Comparison of ENCODE assay signal across 8 cellular contexts in the genomic region with DNA sequence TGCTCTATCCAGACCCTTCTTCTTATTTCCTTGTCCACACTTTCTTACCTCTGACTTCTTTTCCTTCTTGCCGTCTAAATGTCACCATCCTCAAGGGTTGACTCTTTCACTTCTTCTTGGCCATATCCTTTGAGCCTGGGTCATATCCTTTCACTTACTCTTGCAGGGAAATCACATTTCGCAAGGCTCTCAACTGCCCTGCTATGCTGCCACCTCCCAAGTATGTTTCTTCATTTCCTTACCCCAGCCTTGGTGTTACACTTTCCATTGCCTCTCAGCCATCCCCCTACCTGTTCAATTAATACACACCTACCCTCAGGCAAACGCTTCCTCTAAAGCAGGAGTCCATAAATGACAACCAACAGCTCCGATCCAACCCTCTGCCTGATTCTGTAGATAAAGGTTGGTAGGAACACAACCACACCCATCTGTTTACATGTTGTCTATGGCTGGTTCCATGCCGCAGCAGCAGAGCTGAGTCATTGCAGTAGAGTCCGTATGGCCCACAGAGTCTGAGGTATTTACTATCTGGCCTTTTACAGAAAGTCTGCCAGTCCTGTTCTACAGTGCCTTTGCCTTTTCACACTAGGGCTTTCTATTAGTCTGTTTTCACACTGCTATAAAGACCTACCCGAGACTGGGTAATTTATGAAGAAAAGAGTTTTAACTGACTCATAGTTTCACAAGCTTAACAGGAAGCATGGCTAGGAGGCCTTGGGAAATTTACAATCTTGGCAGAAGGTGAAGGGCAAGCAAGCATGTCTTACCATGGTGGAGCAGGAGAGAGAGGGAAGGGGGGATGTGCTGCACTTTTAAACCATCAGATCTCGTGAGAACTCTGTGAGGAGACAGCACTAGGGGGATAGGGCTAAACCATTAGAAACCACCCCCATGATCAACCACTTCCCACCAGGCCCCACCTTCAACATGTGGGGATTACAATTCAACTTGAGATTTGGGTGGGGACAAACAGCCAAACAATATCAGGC.
DNase-seq lines count a peak whose midpoint lies in the region; ATAC-seq and TF ChIP-seq lines count a peak whose summit lies in the region.

No MANE protein-coding gene starts in this region.

- H3K27me3 ChIP-seq in neutrophil (no peaks in the 10 kb centered on the region), MM.1S (replicated peaks; ENCODE audit: insufficient read depth, low read length) (no peaks in the 10 kb centered on the region)

- peaks cover 23 to 32% of the 10 kb centered on the region in 2 experiments for H3K4me1 ChIP-seq in neutrophil (ENCODE audit: control insufficient read depth in 1 of 2, insufficient read depth in 1 of 2, low read depth in 1 of 2, low read length in 1 of 2)
- peaks cover 6% of the 10 kb centered on the region for H3K4me1 ChIP-seq in MM.1S (ENCODE audit: low read length)

- peak overlapping the region; percentile 75 for H3K27ac ChIP-seq in neutrophil
- H3K27ac ChIP-seq in MM.1S (ENCODE audit: low read length), result no peak overlapping the region

- no peaks in the 10 kb centered on the region for H3K9me3 Mint-ChIP-seq in activated T-cell treated with anti-CD3 and anti-CD28 coated beads, Interleukin-2, amount 50 U/mL, for 4 hours
- no peaks in the 10 kb centered on the region for H3K9me3 Mint-ChIP-seq in T-helper 2 cell treated with Interferon-gamma antibody and Interleukin-4, amounts not matched to agents 5 μg/mL and 100 μg/mL, for 36 hours

- no peak for TF ChIP-seq CTCF in neutrophil (IDR thresholded peaks at IDR 0.05)
- no peak for TF ChIP-seq CTCF in MM.1S (IDR thresholded peaks at IDR 0.05; ENCODE audit: low read length)

- no peaks in the 10 kb centered on the region for H3K9me2 ChIP-seq in MM.1S (replicated peaks; ENCODE audit: insufficient read depth, low read length)

- peaks cover 18% of the 10 kb centered on the region for H3K4me1 Mint-ChIP-seq in activated T-cell treated with anti-CD3 and anti-CD28 coated beads, Interleukin-2, amount 50 U/mL, for 4 hours (ENCODE audit: low read depth)
- peaks cover 11% of the 10 kb centered on the region for H3K4me1 Mint-ChIP-seq in T-helper 2 cell treated with Interferon-gamma antibody and Interleukin-4, amounts not matched to agents 5 μg/mL and 100 μg/mL, for 36 hours (ENCODE audit: low read depth)

- H2AFZ ChIP-seq in MM.1S (ENCODE audit: low read length), result no peak overlapping the region

- no peak overlapping the region for H3K9ac ChIP-seq in MM.1S (ENCODE audit: low read length)

- no peaks in the 10 kb centered on the region for H4K20me1 ChIP-seq in MM.1S (ENCODE audit: insufficient read depth, low read length)

- H3K79me2 ChIP-seq in MM.1S (ENCODE audit: low read length), result no peaks in the 10 kb centered on the region

- H3F3A ChIP-seq in MM.1S (ENCODE audit: insufficient read depth, low read length), result peaks cover 5% of the 10 kb centered on the region; the same call in 1 of the 2 replicates

- no peak overlapping the region for H3K4me2 ChIP-seq in MM.1S (ENCODE audit: low read depth, low read length)

- no peak overlapping the region for H3K4me3 Mint-ChIP-seq in activated T-cell treated with anti-CD3 and anti-CD28 coated beads, Interleukin-2, amount 50 U/mL, for 4 hours
- H3K4me3 Mint-ChIP-seq in T-helper 2 cell treated with Interferon-gamma antibody and Interleukin-4, amounts not matched to agents 5 μg/mL and 100 μg/mL, for 36 hours, result no peak overlapping the region

- ATAC-seq in activated T-cell treated with anti-CD3 and anti-CD28 coated beads, Interleukin-2, amount 50 U/mL, for 4 hours, result peak; percentile 76 to 82
- peak; percentile 69 for ATAC-seq in HG02938 (IDR thresholded peaks at IDR 0.05; ENCODE audit: unreplicated experiment)

- H3K27ac Mint-ChIP-seq in T-helper 2 cell treated with Interferon-gamma antibody and Interleukin-4, amounts not matched to agents 5 μg/mL and 100 μg/mL, for 36 hours, result no peak overlapping the region

- H3K4me3 ChIP-seq in neutrophil (ENCODE audit: low read depth in 1 of 2, low read length in 1 of 2) (peak overlapping the region in 1 of 2 experiments; percentile 19), MM.1S (ENCODE audit: low read length) (no peak overlapping the region)

- no peaks in the 10 kb centered on the region for H3K27me3 Mint-ChIP-seq in activated T-cell treated with anti-CD3 and anti-CD28 coated beads, Interleukin-2, amount 50 U/mL, for 4 hours (ENCODE audit: low read depth)
- H3K27me3 Mint-ChIP-seq in T-helper 2 cell treated with Interferon-gamma antibody and Interleukin-4, amounts not matched to agents 5 μg/mL and 100 μg/mL, for 36 hours (ENCODE audit: low read depth), result no peaks in the 10 kb centered on the region

- H3K9me3 ChIP-seq in neutrophil (no peaks in the 10 kb centered on the region), MM.1S (replicated peaks; ENCODE audit: insufficient read depth, low read length) (no peaks in the 10 kb centered on the region)

- H3K36me3 ChIP-seq in neutrophil, result no peaks in the 10 kb centered on the region
- H3K36me3 ChIP-seq in MM.1S (replicated peaks; ENCODE audit: insufficient read depth, low read length), result no peaks in the 10 kb centered on the region

- no peaks in the 10 kb centered on the region for H3K36me3 Mint-ChIP-seq in activated T-cell treated with anti-CD3 and anti-CD28 coated beads, Interleukin-2, amount 50 U/mL, for 4 hours (ENCODE audit: insufficient read depth)
- H3K36me3 Mint-ChIP-seq in T-helper 2 cell treated with Interferon-gamma antibody and Interleukin-4, amounts not matched to agents 5 μg/mL and 100 μg/mL, for 36 hours (ENCODE audit: low read depth), result no peaks in the 10 kb centered on the region

- no peak for DNase-seq in activated T-cell treated with anti-CD3 and anti-CD28 coated beads, Interleukin-2, amount 50 U/mL, for 4 hours
- DNase-seq in activated T-cell treated with anti-CD3 and anti-CD28 coated beads for 4 hours (no peak), UCSD-AML1 (lab: John Stamatoyannopoulos, UW; ENCODE audit: unreplicated experiment) (no peak), NCI-H69 (lab: John Stamatoyannopoulos, UW) (no peak), MM.1S (no peak)
- peak; percentile 14 for DNase-seq in T-helper 2 cell treated with Interferon-gamma antibody and Interleukin-4, amounts not matched to agents 5 μg/mL and 100 μg/mL, for 36 hours (ENCODE audit: low spot score)
